Comparison of ENCODE assay signal across 10 cellular contexts in the genomic region with DNA sequence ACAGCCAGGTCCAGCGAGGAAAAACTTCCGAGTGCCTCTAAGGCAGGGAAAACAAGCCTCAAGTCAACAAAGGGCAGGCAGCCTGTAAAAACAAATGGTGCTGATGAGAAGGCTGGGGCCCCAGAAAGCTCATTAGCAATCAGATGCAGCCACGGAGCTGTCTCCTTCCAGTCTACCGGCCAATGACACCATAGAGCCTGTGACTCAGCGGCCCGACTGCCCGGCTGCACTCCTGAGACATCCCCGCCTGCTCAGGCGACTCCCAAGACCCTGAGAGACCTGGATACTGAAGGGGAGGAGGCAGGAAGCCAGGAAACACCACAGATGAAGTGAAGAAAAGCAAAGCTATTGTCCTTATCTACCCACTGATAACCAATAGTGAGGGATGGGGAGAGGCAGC.
DNase-seq lines count a peak whose midpoint lies in the region; ATAC-seq and TF ChIP-seq lines count a peak whose summit lies in the region.
"Had no signal": no experiment of that assay in that cellular context is flagged by ENCODE, and none has a peak within 500 bp of the region (broad histone marks: within the 10 kb centered on the region; RNA-seq: fewer than 3 reads in every experiment).

No MANE protein-coding gene starts in this region.

- DNase-seq in NCI-H226 (peak; percentile 78), coronary artery (ENCODE audit: low spot score) (peak; percentile 82), islet precursor cell (peak; percentile 98), upper lobe of right lung (no peak), GM19240 (ENCODE audit: insufficient read length, low spot score) (no peak), SK-N-DZ (ENCODE audit: low spot score) (no peak)
- DNase-seq: activated B cell treated with CpG ODN at 0.5 μM for 24 hours, NCI-H446, uterus had no signal

- H3K4me3 ChIP-seq in coronary artery = peak overlapping the region; percentile 53
- H3K4me3 ChIP-seq in upper lobe of right lung = no peak overlapping the region
- H3K4me3 ChIP-seq: uterus had no signal

- H3K4me1 ChIP-seq in upper lobe of right lung = no peaks in the 10 kb centered on the region
- H3K4me1 ChIP-seq: uterus had no signal

- H3K27me3 ChIP-seq in upper lobe of right lung = no peaks in the 10 kb centered on the region
- H3K27me3 ChIP-seq: uterus had no signal

- TF ChIP-seq CTCF in coronary artery (IDR thresholded peaks at IDR 0.05) (no peak), upper lobe of right lung (IDR thresholded peaks at IDR 0.05) (no peak)

- H3K27ac ChIP-seq in coronary artery (peak overlapping the region; percentile 64 to 79), upper lobe of right lung (no peak overlapping the region)
- H3K27ac ChIP-seq: uterus had no signal

- no peaks in the 10 kb centered on the region for H3K36me3 ChIP-seq in upper lobe of right lung
- H3K36me3 ChIP-seq: uterus had no signal

- ATAC-seq in upper lobe of right lung (peak; percentile 39), GM18498 (IDR thresholded peaks at IDR 0.05; ENCODE audit: unreplicated experiment) (no peak)

- H3K9me3 ChIP-seq in upper lobe of right lung = no peaks in the 10 kb centered on the region
- H3K9me3 ChIP-seq: uterus had no signal

- intact Hi-C loops in upper lobe of right lung (cut with DNase I) = no loop called here

Comparison
In these comparisons a context has a peak if more than half of its experiments do, and no peak if none do; other contexts are left out.
1. DNase-seq: peak in NCI-H226 (single experiment), coronary artery (single experiment) and islet precursor cell (single experiment); none in upper lobe of right lung (single experiment), GM19240 (single experiment) and SK-N-DZ (single experiment).